Comparison of ENCODE assay signal across 8 cellular contexts in genomic region chr19:43532962-43533545, GRCh38. TPM values are rescaled to one million over a fixed set of nuclear protein-coding genes. Genes with fewer than 3 reads are reported as not detected.
A peak's percentile ranks its signal among the peaks of the same experiment; 100 is the strongest.
DNase-seq lines count a peak whose midpoint lies in the region; ATAC-seq and TF ChIP-seq lines count a peak whose summit lies in the region.

TSS of gene ZNF575 (plus strand) at chr19:43533188. CDS start at chr19:43534423, 1,235 bp downstream.

- H3K36me3 ChIP-seq in CD8-positive, alpha-beta memory T cell (ENCODE audit: insufficient read depth, low read length): no peaks in the 10 kb centered on the region
- H3K36me3 ChIP-seq in endodermal cell (ENCODE audit: control insufficient read depth, insufficient read depth, low read length): peaks cover 13% of the 10 kb centered on the region

- peak; percentile 62 for ATAC-seq in GM19463 (IDR thresholded peaks at IDR 0.05; ENCODE audit: unreplicated experiment)
- ATAC-seq in activated CD8-positive, alpha-beta memory T cell treated with anti-CD3 and anti-CD28 coated beads, Interleukin-2, amount 10 ng/mL, durations not matched to agents 7 days and 5 days: peak; percentile 67

- peak within 1 kb of the TSS; percentile 87 to 99 (median 92) for H3K4me3 Mint-ChIP-seq in CD8-positive, alpha-beta memory T cell
- peak within 1 kb of the TSS; percentile 94 for H3K4me3 Mint-ChIP-seq in activated CD8-positive, alpha-beta memory T cell treated with anti-CD3 and anti-CD28 coated beads, Interleukin-2, amount 10 ng/mL, durations not matched to agents 7 days and 5 days
- H3K4me3 Mint-ChIP-seq in endodermal cell (peak within 1 kb of the TSS; percentile 66), mesothelial cell of epicardium (peak within 1 kb of the TSS; percentile 82)

- H3K9me3 Mint-ChIP-seq in CD8-positive, alpha-beta memory T cell: peaks cover 0 to 2% (median 0%) of the 10 kb centered on the region in 5 donors
- no peaks in the 10 kb centered on the region for H3K9me3 Mint-ChIP-seq in activated CD8-positive, alpha-beta memory T cell treated with anti-CD3 and anti-CD28 coated beads, Interleukin-2, amount 10 ng/mL, durations not matched to agents 7 days and 5 days (ENCODE audit: low read depth)
- H3K9me3 Mint-ChIP-seq in endodermal cell: no peaks in the 10 kb centered on the region
- H3K9me3 Mint-ChIP-seq in mesothelial cell of epicardium: no peaks in the 10 kb centered on the region

- peak within 1 kb of the TSS; percentile 98 for H3K4me3 ChIP-seq in CD8-positive, alpha-beta memory T cell (ENCODE audit: low read length)
- peak within 1 kb of the TSS; percentile 92 for H3K4me3 ChIP-seq in endodermal cell (ENCODE audit: low read length)

- peak; percentile 70 to 89 (median 81) for DNase-seq in CD8-positive, alpha-beta memory T cell
- peak; percentile 86 for DNase-seq in HS-27A (ENCODE audit: low read depth)
- DNase-seq in NOMO-1 treated with DMSO at 0.1 percent for 48 hours (lab: John Stamatoyannopoulos, UW; ENCODE audit: unreplicated experiment): peak; percentile 87
- DNase-seq in activated CD8-positive, alpha-beta memory T cell treated with anti-CD3 and anti-CD28 coated beads, Interleukin-2, amount 10 ng/mL, durations not matched to agents 7 days and 5 days: peak; percentile 93
- DNase-seq in endodermal cell: peak; percentile 97
- DNase-seq in mesothelial cell of epicardium (ENCODE audit: low spot score in 2 of 2, unreplicated experiment in 2 of 2): peak; percentile 79 to 92
- peak; percentile 75 to 82 for DNase-seq in stimulated activated CD8-positive, alpha-beta memory T cell treated with anti-CD3 and anti-CD28 coated beads, Interleukin-15, amount 100 ng/mL, for 4 hours (ENCODE audit: low read depth in 2 of 2)

- no peaks in the 10 kb centered on the region for H3K27me3 Mint-ChIP-seq in CD8-positive, alpha-beta memory T cell
- no peaks in the 10 kb centered on the region for H3K27me3 Mint-ChIP-seq in activated CD8-positive, alpha-beta memory T cell treated with anti-CD3 and anti-CD28 coated beads, Interleukin-2, amount 10 ng/mL, durations not matched to agents 7 days and 5 days
- H3K27me3 Mint-ChIP-seq in endodermal cell (ENCODE audit: insufficient read depth): peaks cover 16% of the 10 kb centered on the region
- H3K27me3 Mint-ChIP-seq in mesothelial cell of epicardium (ENCODE audit: low read depth): no peaks in the 10 kb centered on the region

- POLR2A ChIA-PET in CD8-positive, alpha-beta memory T cell (lab: Charles Lee): interaction anchor here (0.6 to 1.9 kb wide), 9 partner anchors 9 to 135 kb away, joined by 3 to 8 read pairs (median 4); partner anchors contain the start of genes IRGQ, PHLDB3 and ZNF576

- H3K4me1 Mint-ChIP-seq in CD8-positive, alpha-beta memory T cell: peaks cover 18 to 22% (median 21%) of the 10 kb centered on the region in 3 donors
- peaks cover 19% of the 10 kb centered on the region for H3K4me1 Mint-ChIP-seq in activated CD8-positive, alpha-beta memory T cell treated with anti-CD3 and anti-CD28 coated beads, Interleukin-2, amount 10 ng/mL, durations not matched to agents 7 days and 5 days
- H3K4me1 Mint-ChIP-seq in endodermal cell (peaks cover 5% of the 10 kb centered on the region), mesothelial cell of epicardium (peaks cover 16% of the 10 kb centered on the region)

- peaks cover 0 to 16% (median 0%) of the 10 kb centered on the region in 3 donors for H3K36me3 Mint-ChIP-seq in CD8-positive, alpha-beta memory T cell
- peaks cover 7% of the 10 kb centered on the region for H3K36me3 Mint-ChIP-seq in activated CD8-positive, alpha-beta memory T cell treated with anti-CD3 and anti-CD28 coated beads, Interleukin-2, amount 10 ng/mL, durations not matched to agents 7 days and 5 days
- peaks cover 15% of the 10 kb centered on the region for H3K36me3 Mint-ChIP-seq in endodermal cell (ENCODE audit: low read depth)
- peaks cover 9% of the 10 kb centered on the region for H3K36me3 Mint-ChIP-seq in mesothelial cell of epicardium

- 0 to 1% methylated on average over 13 to 46 of the region's 47 CpGs for WGBS in endodermal cell (ENCODE audit: insufficient coverage in 1 of 2, insufficient read length in 1 of 2), 2 experiments

- H3K9me3 ChIP-seq in CD8-positive, alpha-beta memory T cell (ENCODE audit: low read length): no peaks in the 10 kb centered on the region
- no peaks in the 10 kb centered on the region for H3K9me3 ChIP-seq in endodermal cell (ENCODE audit: control insufficient read depth, low read length)

- CTCF ChIA-PET in CD8-positive, alpha-beta memory T cell (lab: Charles Lee): interaction anchor here (0.8 to 6.1 kb wide), 9 partner anchors 14 to 135 kb away, joined by 3 to 50 read pairs (median 4); partner anchors contain the start of genes IRGQ and ZNF576
- CTCF ChIA-PET in activated CD8-positive, alpha-beta memory T cell treated with anti-CD3 and anti-CD28 coated beads, Interleukin-2, amount 10 ng/mL, durations not matched to agents 7 days and 5 days (lab: Charles Lee): interaction anchor here (0.7 to 8.7 kb wide), 10 partner anchors 9 to 100 kb away, joined by 3 to 87 read pairs (median 5); partner anchors contain the start of genes IRGQ, PINLYP, XRCC1 and ZNF576

- peak within 1 kb of the TSS; percentile 79 for H3K27ac ChIP-seq in CD8-positive, alpha-beta memory T cell (ENCODE audit: low read depth, low read length)
- peak within 1 kb of the TSS; percentile 85 for H3K27ac ChIP-seq in endodermal cell (ENCODE audit: low read depth, low read length)

- H3K9ac ChIP-seq in endodermal cell (ENCODE audit: extremely low read depth, low read length, poor library complexity, severe bottlenecking): peak within 1 kb of the TSS; percentile 41

- peak within 1 kb of the TSS; percentile 89 to 99 (median 96) for H3K27ac Mint-ChIP-seq in CD8-positive, alpha-beta memory T cell
- peak within 1 kb of the TSS; percentile 98 for H3K27ac Mint-ChIP-seq in activated CD8-positive, alpha-beta memory T cell treated with anti-CD3 and anti-CD28 coated beads, Interleukin-2, amount 10 ng/mL, durations not matched to agents 7 days and 5 days
- H3K27ac Mint-ChIP-seq in endodermal cell (peak within 1 kb of the TSS; percentile 93), mesothelial cell of epicardium (peak within 1 kb of the TSS; percentile 99)

- TF ChIP-seq CTCF in endodermal cell (conservative IDR thresholded peaks at IDR 0.05): peak; percentile 9
- peak; percentile 11 for TF ChIP-seq CTCF in mesothelial cell of epicardium (IDR thresholded peaks at IDR 0.05; ENCODE audit: unreplicated experiment)

- peaks cover 8% of the 10 kb centered on the region for H3K4me1 ChIP-seq in CD8-positive, alpha-beta memory T cell (ENCODE audit: insufficient read depth, low read length)
- no peaks in the 10 kb centered on the region for H3K4me1 ChIP-seq in endodermal cell (ENCODE audit: control insufficient read depth, insufficient read depth, low read length)

- no peaks in the 10 kb centered on the region for H3K27me3 ChIP-seq in CD8-positive, alpha-beta memory T cell (ENCODE audit: insufficient read depth, low read length, poor library complexity, severe bottlenecking)
- no peaks in the 10 kb centered on the region for H3K27me3 ChIP-seq in endodermal cell (ENCODE audit: control insufficient read depth, insufficient read depth, low read length, poor library complexity, severe bottlenecking)

RNA-seq across cellular contexts. Expression of gene ZNF575, which starts in this region (rescaled TPM):
- total RNA-seq in CD8-positive, alpha-beta memory T cell: 1 to 10 TPM; 2.1 to 2.3 TPM
- polyA plus RNA-seq in CD8-positive, alpha-beta memory T cell: 2.6 TPM
- 1 to 10 TPM; 2.9 to 3.7 TPM for total RNA-seq in activated CD8-positive, alpha-beta memory T cell treated with anti-CD3 and anti-CD28 coated beads, Interleukin-2, amount 10 ng/mL, durations not matched to agents 7 days and 5 days
- total RNA-seq in endodermal cell (under 1 TPM; 0.22 TPM), mesothelial cell of epicardium (2.3 to 2.8 TPM (median 2.6 TPM) in 3 replicates)
- polyA plus RNA-seq in endodermal cell (2013, experiment 1 of 2): 1.2 TPM
- 1.5 TPM for polyA plus RNA-seq in endodermal cell (2013, experiment 2 of 2)

Comparison
In these comparisons a context has a peak if more than half of its experiments do, and no peak if none do; other contexts are left out.
1. Peak in every context shown above with its lines: DNase-seq, ATAC-seq, H3K4me3 ChIP-seq and H3K27ac ChIP-seq.